8 cellular contexts compared by ENCODE assay signal in the genomic region with DNA sequence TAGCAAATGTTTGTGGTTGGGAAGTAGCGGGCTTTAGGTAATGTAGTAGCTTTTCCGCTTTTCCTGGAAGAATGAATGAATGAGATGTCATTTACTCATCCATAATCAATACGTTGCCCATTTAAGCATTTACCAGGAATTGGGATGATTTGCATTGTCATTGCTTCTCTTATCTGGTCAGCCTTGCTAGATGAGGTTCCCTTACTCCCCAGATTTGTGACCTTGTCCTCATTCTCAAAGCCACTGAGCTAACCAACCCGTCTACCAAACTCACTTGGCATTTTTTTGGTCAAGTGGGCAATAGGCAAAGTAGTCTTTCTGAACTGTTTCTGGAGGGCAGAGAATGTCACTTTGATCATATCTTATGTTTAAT. TPM values are rescaled to one million over a fixed set of nuclear protein-coding genes. Genes with fewer than 3 reads are reported as not detected.
A peak's percentile ranks its signal among the peaks of the same experiment; 100 is the strongest.
DNase-seq lines count a peak whose midpoint lies in the region; ATAC-seq and TF ChIP-seq lines count a peak whose summit lies in the region.

No MANE protein-coding gene starts in this region.

- H3K36me3 Mint-ChIP-seq in naive thymus-derived CD4-positive, alpha-beta T cell, result peaks cover 0 to 16% (median 0%) of the 10 kb centered on the region in 5 donors

- H3K4me3 Mint-ChIP-seq in naive thymus-derived CD4-positive, alpha-beta T cell, result peak overlapping the region; percentile 67 to 93 (median 88)

- peak overlapping the region; percentile 66 to 94 (median 83) for H3K27ac Mint-ChIP-seq in naive thymus-derived CD4-positive, alpha-beta T cell

- H3K27ac ChIP-seq in C4-2B, result peak overlapping the region; percentile 92
- peak overlapping the region; percentile 28; the same call in 1 of the 2 replicates for H3K27ac ChIP-seq in KMS-11
- H3K27ac ChIP-seq in naive thymus-derived CD4-positive, alpha-beta T cell (ENCODE audit: low read depth, low read length), result peak overlapping the region; percentile 60

- no peaks in the 10 kb centered on the region for H3K27me3 ChIP-seq in KMS-11 (ENCODE audit: insufficient read depth, low read depth)
- no peaks in the 10 kb centered on the region for H3K27me3 ChIP-seq in naive thymus-derived CD4-positive, alpha-beta T cell (ENCODE audit: control insufficient read depth in 2 of 2, insufficient read depth in 2 of 2, low read length in 2 of 2)

- peak overlapping the region; percentile 78 for H3K9ac ChIP-seq in KMS-11

- H3K79me2 ChIP-seq in KMS-11 (ENCODE audit: insufficient read depth, low read depth), result peaks cover 36% of the 10 kb centered on the region; the same call in 1 of the 2 replicates

- H3K9me3 Mint-ChIP-seq in naive thymus-derived CD4-positive, alpha-beta T cell, result peaks cover 0 to 2% (median 0%) of the 10 kb centered on the region in 11 donors

- POLR2A ChIA-PET in naive thymus-derived CD4-positive, alpha-beta T cell (lab: Charles Lee), result interaction anchor here (0.8 to 1.9 kb wide), 5 partner anchors 10 to 388 kb away, joined by 3 to 7 read pairs (median 4); partner anchors contain the start of gene INO80C

- no peaks in the 10 kb centered on the region for H3K36me3 ChIP-seq in KMS-11 (ENCODE audit: insufficient read depth)
- H3K36me3 ChIP-seq in naive thymus-derived CD4-positive, alpha-beta T cell (ENCODE audit: control insufficient read depth in 2 of 3, insufficient read depth in 3 of 3, low read length in 3 of 3), result no peaks in the 10 kb centered on the region

- no peaks in the 10 kb centered on the region for H3K9me3 ChIP-seq in naive thymus-derived CD4-positive, alpha-beta T cell (ENCODE audit: control insufficient read depth in 2 of 3, low read length in 3 of 3)

- CTCF ChIA-PET in naive thymus-derived CD4-positive, alpha-beta T cell (lab: Charles Lee), result no interaction called here

- peaks cover 31% of the 10 kb centered on the region for H3K4me1 ChIP-seq in KMS-11 (ENCODE audit: low read depth, poor library complexity, severe bottlenecking)
- peaks cover 11% of the 10 kb centered on the region in 2 donors for H3K4me1 ChIP-seq in naive thymus-derived CD4-positive, alpha-beta T cell (ENCODE audit: control insufficient read depth in 2 of 2, insufficient read depth in 2 of 2, low read length in 2 of 2)

- DNase-seq in choroid plexus epithelial cell (ENCODE audit: low read depth), result no peak
- peak in 1 of 9 donors; percentile 10 for DNase-seq in naive thymus-derived CD4-positive, alpha-beta T cell
- no peak for DNase-seq in NCI-H748 (lab: John Stamatoyannopoulos, UW; ENCODE audit: unreplicated experiment)
- no peak for DNase-seq in OCI-M2 (lab: John Stamatoyannopoulos, UW; ENCODE audit: unreplicated experiment)
- DNase-seq in SKM-1 treated with dmso at 0.1 percent for 144 hours (lab: John Stamatoyannopoulos, UW; ENCODE audit: unreplicated experiment), result no peak

- H3K4me1 Mint-ChIP-seq in naive thymus-derived CD4-positive, alpha-beta T cell, result peaks cover 13 to 48% (median 30%) of the 10 kb centered on the region in 7 donors

- no peaks in the 10 kb centered on the region for H4K20me1 ChIP-seq in KMS-11 (ENCODE audit: insufficient read depth)

- no peak overlapping the region for H3K4me3 ChIP-seq in KMS-11 (IDR thresholded peaks at IDR 0.05; ENCODE audit: insufficient read depth, low read depth, low read length)
- H3K4me3 ChIP-seq in choroid plexus epithelial cell (ENCODE audit: low read depth, low read length), result peak overlapping the region; percentile 80
- H3K4me3 ChIP-seq in naive thymus-derived CD4-positive, alpha-beta T cell (ENCODE audit: low read length), result peak overlapping the region; percentile 58

- intact Hi-C loops in naive thymus-derived CD4-positive, alpha-beta T cell (cut with micrococcal nuclease), result loop anchor here (2.0 to 10.0 kb wide), 11 partner anchors 35 to 1247 kb away; partner anchors contain the start of genes ELP2 (in 2 of the 2), SLC39A6 (in 2 of the 2), KIAA1328 (in 1 of the 2) and MAPRE2 (in 1 of the 2)

- peak overlapping the region; percentile 79 for H2AFZ ChIP-seq in KMS-11 (ENCODE audit: low read depth)

- H3K4me2 ChIP-seq in KMS-11, result peak overlapping the region; percentile 88

- ATAC-seq in naive thymus-derived CD4-positive, alpha-beta T cell, result no peak
- ATAC-seq in HG02642 (IDR thresholded peaks at IDR 0.05; ENCODE audit: poor library complexity, unreplicated experiment), result no peak

- H3K27me3 Mint-ChIP-seq in naive thymus-derived CD4-positive, alpha-beta T cell, result peaks cover 0 to 9% (median 7%) of the 10 kb centered on the region in 5 donors

- TF ChIP-seq CTCF in C4-2B (conservative IDR thresholded peaks at IDR 0.05), result no peak
- no peak for TF ChIP-seq CTCF in KMS-11 (conservative IDR thresholded peaks at IDR 0.05; ENCODE audit: low read depth, low read length)
- no peak for TF ChIP-seq CTCF in choroid plexus epithelial cell (conservative IDR thresholded peaks at IDR 0.05; ENCODE audit: low read depth, low read length)

RNA-seq across cellular contexts. Expression of gene GALNT1, which starts 0.8 kb away (rescaled TPM):
- 10 to 100 TPM; 20.9 to 42.0 (median 35.1) TPM for total RNA-seq in naive thymus-derived CD4-positive, alpha-beta T cell
- polyA plus RNA-seq in naive thymus-derived CD4-positive, alpha-beta T cell, result 10 to 100 TPM; 21.4 to 24.5 TPM

Comparison
In these comparisons a context has a peak if more than half of its experiments do, and no peak if none do; other contexts are left out.
1. H3K27ac ChIP-seq: peak in every context shown above with its lines; median percentile 92 in C4-2B; 60 in naive thymus-derived CD4-positive, alpha-beta T cell; 28 in KMS-11.